Comparison of ENCODE assay signal across 22 cellular contexts in genomic region chr17:82112866-82113390, GRCh38.
"Had no signal": no experiment of that assay in that cellular context is flagged by ENCODE, and none has a peak within 500 bp of the region (broad histone marks: within the 10 kb centered on the region; RNA-seq: fewer than 3 reads in every experiment).

No MANE protein-coding gene starts in this region.

- H3K27me3 ChIP-seq: esophagus muscularis mucosa, gastroesophageal sphincter, heart right ventricle, suprapubic skin, transverse colon had no signal

- H3K4me1 ChIP-seq: gastroesophageal sphincter, heart right ventricle, suprapubic skin, transverse colon had no signal

- H3K27ac ChIP-seq: esophagus muscularis mucosa, gastroesophageal sphincter, skin epidermis, suprapubic skin, transverse colon had no signal

- H3K4me3 ChIP-seq: esophagus muscularis mucosa, gastroesophageal sphincter, heart right ventricle, skin epidermis, suprapubic skin, transverse colon had no signal

- H3K27me3 Mint-ChIP-seq: activated B cell treated with CpG ODN at 0.5 μM for 24 hours; activated CD4-positive, alpha-beta memory T cell treated with anti-CD3 and anti-CD28 coated beads, Interleukin-2, amount 10 ng/mL, durations not matched to agents 7 days and 5 days; activated CD8-positive, alpha-beta memory T cell treated with anti-CD3 and anti-CD28 coated beads, Interleukin-2, amount 10 ng/mL, durations not matched to agents 7 days and 5 days; activated T-cell treated with anti-CD3 and anti-CD28 coated beads, Interleukin-2, amount 50 U/mL, for 24 hours; dendritic cell treated with granulocyte-macrophage colony-stimulating factor and Interleukin-4, amounts not matched to agents 40 ng/mL and 50 ng/mL, for 4 days; progenitor cell of endocrine pancreas had no signal

- DNase-seq: activated B cell treated with CpG ODN at 0.5 μM for 24 hours; activated CD4-positive, alpha-beta memory T cell treated with anti-CD3 and anti-CD28 coated beads, Interleukin-2, amount 10 ng/mL, durations not matched to agents 7 days and 5 days; activated CD4-positive, alpha-beta T cell treated with anti-CD3 and anti-CD28 coated beads for 4 hours; activated CD8-positive, alpha-beta memory T cell treated with anti-CD3 and anti-CD28 coated beads, Interleukin-2, amount 10 ng/mL, durations not matched to agents 7 days and 5 days; activated naive CD4-positive, alpha-beta T cell treated with anti-CD3 and anti-CD28 coated beads, Interleukin-2, amount 50 U/mL, for 16 hours; activated T-cell treated with anti-CD3 and anti-CD28 coated beads, Interleukin-2, amount 50 U/mL, for 24 hours; effector memory CD4-positive, alpha-beta T cell; heart right ventricle; immature natural killer cell; kidney glomerular epithelial cell; nephron progenitor cell; stimulated activated naive CD8-positive, alpha-beta T cell treated with anti-CD3 and anti-CD28 coated beads, Interleukin-15, Interleukin-2, amounts not matched to agents 100 U/mL and 50 U/mL, for 24 hours; transverse colon had no signal

- H3K27ac Mint-ChIP-seq: activated B cell treated with CpG ODN at 0.5 μM for 24 hours; activated CD4-positive, alpha-beta memory T cell treated with anti-CD3 and anti-CD28 coated beads, Interleukin-2, amount 10 ng/mL, durations not matched to agents 7 days and 5 days; activated CD8-positive, alpha-beta memory T cell treated with anti-CD3 and anti-CD28 coated beads, Interleukin-2, amount 10 ng/mL, durations not matched to agents 7 days and 5 days; activated T-cell treated with anti-CD3 and anti-CD28 coated beads, Interleukin-2, amount 50 U/mL, for 24 hours; dendritic cell treated with granulocyte-macrophage colony-stimulating factor and Interleukin-4, amounts not matched to agents 40 ng/mL and 50 ng/mL, for 4 days; immature natural killer cell; mesothelial cell of epicardium had no signal

- H3K9me3 ChIP-seq: esophagus muscularis mucosa, gastroesophageal sphincter, heart right ventricle, suprapubic skin, transverse colon had no signal

- H3K9me3 Mint-ChIP-seq: activated B cell treated with CpG ODN at 0.5 μM for 24 hours; activated CD4-positive, alpha-beta memory T cell treated with anti-CD3 and anti-CD28 coated beads, Interleukin-2, amount 10 ng/mL, durations not matched to agents 7 days and 5 days; activated T-cell treated with anti-CD3 and anti-CD28 coated beads, Interleukin-2, amount 50 U/mL, for 24 hours; dendritic cell treated with granulocyte-macrophage colony-stimulating factor and Interleukin-4, amounts not matched to agents 40 ng/mL and 50 ng/mL, for 4 days; immature natural killer cell; mesothelial cell of epicardium; nephron progenitor cell; T-helper 2 cell treated with Interferon-gamma antibody and Interleukin-4, amounts not matched to agents 5 μg/mL and 100 μg/mL, for 36 hours had no signal

- H3K4me1 Mint-ChIP-seq: immature natural killer cell had no signal

- H3K36me3 Mint-ChIP-seq: activated CD8-positive, alpha-beta memory T cell treated with anti-CD3 and anti-CD28 coated beads, Interleukin-2, amount 10 ng/mL, durations not matched to agents 7 days and 5 days had no signal

- H3K4me3 Mint-ChIP-seq: activated B cell treated with CpG ODN at 0.5 μM for 24 hours; activated CD4-positive, alpha-beta memory T cell treated with anti-CD3 and anti-CD28 coated beads, Interleukin-2, amount 10 ng/mL, durations not matched to agents 7 days and 5 days; activated CD8-positive, alpha-beta memory T cell treated with anti-CD3 and anti-CD28 coated beads, Interleukin-2, amount 10 ng/mL, durations not matched to agents 7 days and 5 days; activated T-cell treated with anti-CD3 and anti-CD28 coated beads, Interleukin-2, amount 50 U/mL, for 24 hours; dendritic cell treated with granulocyte-macrophage colony-stimulating factor and Interleukin-4, amounts not matched to agents 40 ng/mL and 50 ng/mL, for 4 days; immature natural killer cell; mesothelial cell of epicardium; nephron progenitor cell; T-helper 2 cell treated with Interferon-gamma antibody and Interleukin-4, amounts not matched to agents 5 μg/mL and 100 μg/mL, for 36 hours had no signal

- ATAC-seq: activated CD8-positive, alpha-beta memory T cell treated with anti-CD3 and anti-CD28 coated beads, Interleukin-2, amount 10 ng/mL, durations not matched to agents 7 days and 5 days; gastroesophageal sphincter; heart right ventricle; right cardiac atrium; stimulated activated naive CD8-positive, alpha-beta T cell treated with anti-CD3 and anti-CD28 coated beads, Interleukin-15, Interleukin-2, amounts not matched to agents 100 U/mL and 50 U/mL, for 24 hours had no signal

- H3K36me3 ChIP-seq: transverse colon had no signal
